16 cellular contexts compared by ENCODE assay signal in the genomic region with DNA sequence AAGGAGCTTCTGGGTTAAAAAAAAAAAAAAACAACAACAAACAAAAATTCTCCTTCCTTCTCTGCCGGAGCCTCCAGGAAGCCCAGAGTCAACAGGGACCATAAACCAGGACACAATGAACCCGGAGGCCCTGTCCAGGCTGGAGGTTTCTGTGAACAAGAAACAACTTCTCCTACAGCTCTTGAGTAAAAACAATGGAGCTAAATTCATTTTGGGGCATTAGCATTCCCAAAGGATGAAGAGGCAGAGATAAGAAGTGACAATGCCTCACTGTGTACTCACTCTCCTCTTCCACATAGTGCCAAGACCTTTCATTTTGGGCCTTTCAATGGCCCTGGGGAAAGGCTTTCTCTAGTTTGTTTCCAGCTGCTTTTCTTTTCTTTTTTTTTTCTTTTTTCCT. TPM values are rescaled to one million over a fixed set of nuclear protein-coding genes. Genes with fewer than 3 reads are reported as not detected.
DNase-seq lines count a peak whose midpoint lies in the region; ATAC-seq, FAIRE-seq and TF ChIP-seq lines count a peak whose summit lies in the region.
"Had no signal": no experiment of that assay in that cellular context is flagged by ENCODE, and none has a peak within 500 bp of the region (broad histone marks: within the 10 kb centered on the region; RNA-seq: fewer than 3 reads in every experiment).

No MANE protein-coding gene starts in this region.

- H3K4me1 ChIP-seq in A549 (peaks cover 75% of the 10 kb centered on the region), HUES48 (ENCODE audit: control insufficient read depth, insufficient read depth, low read length) (peaks cover 3% of the 10 kb centered on the region; the same call in 1 of the 2 replicates), ectodermal cell (ENCODE audit: control insufficient read depth, insufficient read depth, low read length) (peaks cover 21% of the 10 kb centered on the region), mucosa of descending colon (ENCODE audit: low read depth) (peaks cover 37% of the 10 kb centered on the region)
- H3K4me1 ChIP-seq: esophagus muscularis mucosa had no signal

- no peak for TF ChIP-seq RAD21 in A549 (conservative IDR thresholded peaks at IDR 0.05 in 1 of 2, IDR thresholded peaks at IDR 0.05 in 1 of 2)

- peak overlapping the region; percentile 45 for H3K4me2 ChIP-seq in A549

- TF ChIP-seq POLR2A in A549 (IDR thresholded peaks at IDR 0.05; ENCODE audit: low read length), result no peak

- no peak for TF ChIP-seq EP300 in A549 (IDR thresholded peaks at IDR 0.05)

- intact Hi-C loops in mucosa of descending colon (cut with DNase I, micrococcal nuclease), result no loop called here

- FAIRE-seq in A549 (lab: Jason Lieb, UNC), result no peak
- FAIRE-seq: RCC 7860 had no signal

- no peak for DNase-seq in A549 (ENCODE audit: low read depth in 1 of 2, low spot score in 1 of 2)
- peak in 1 of 3 donors; percentile 29 for DNase-seq in mucosa of descending colon
- no peak for DNase-seq in NCI-H2107 (lab: John Stamatoyannopoulos, UW)
- DNase-seq in AG20443 (ENCODE audit: low spot score), result no peak
- DNase-seq: activated CD4-positive, alpha-beta T cell treated with anti-CD3 and anti-CD28 coated beads, Interleukin-2, amount 10 ng/mL, durations not matched to agents 24 days and 14 days; activated T-cell treated with anti-CD3 and anti-CD28 coated beads, Interleukin-2, amount 50 U/mL, for 24 hours; NCI-H1436; NCI-H526 treated with DMSO at 0.1 percent for 48 hours had no signal

- H3K4me3 ChIP-seq in A549 (no peak overlapping the region), HUES48 (ENCODE audit: low read depth, low read length) (no peak overlapping the region), ectodermal cell (ENCODE audit: insufficient read depth, low read depth, low read length) (no peak overlapping the region), mucosa of descending colon (no peak overlapping the region)
- H3K4me3 ChIP-seq: esophagus muscularis mucosa had no signal

- WGBS in A549 (ENCODE audit: missing lambda C conversion rate), result 35% methylated on average over 2 of the region's 2 CpGs
- 5 to 10% methylated on average over 2 of the region's 2 CpGs for WGBS in ectodermal cell, 2 experiments

- ATAC-seq in A549 (peak in 1 of 2 experiments; percentile 6; a peak in 1 of 6 replicates), mucosa of descending colon (peak; percentile 23), HG03520 (IDR thresholded peaks at IDR 0.05; ENCODE audit: unreplicated experiment) (no peak), HG02973 (IDR thresholded peaks at IDR 0.05; ENCODE audit: unreplicated experiment) (no peak)
- ATAC-seq: natural killer cell treated with Interleukin-12 subunit alpha and Interleukin-12 subunit beta and Interleukin-15 and Interleukin-18, amount 100 ng/mL, for 72 hours; stimulated activated effector memory CD8-positive, alpha-beta T cell treated with anti-CD3 and anti-CD28 coated beads, Interleukin-12 subunit alpha, Interleukin-12 subunit beta, amount 100 ng/mL, for 72 hours had no signal

- CTCF ChIA-PET in A549 (lab: Yijun Ruan, JAX), result interaction anchor here (0.6 to 3.6 kb wide), 17 partner anchors 10 to 1443 kb away, joined by 3 to 16 read pairs (median 4); a partner anchor contains a TSS

- H3K9ac ChIP-seq in HUES48 (ENCODE audit: low read depth, low read length), result no peak overlapping the region

- POLR2A ChIA-PET in A549 (lab: Yijun Ruan, JAX), result interaction anchor here (0.7 to 2.0 kb wide), 3 partner anchors 9 to 313 kb away, joined by 3 to 16 read pairs (median 6); a partner anchor contains a TSS

- peak overlapping the region; percentile 53 to 77; a peak in 5 of 6 replicates for H3K27ac ChIP-seq in A549
- H3K27ac ChIP-seq in HUES48 (ENCODE audit: low read depth, low read length), result peak overlapping the region; percentile 59
- H3K27ac ChIP-seq in ectodermal cell (ENCODE audit: insufficient read depth, low read depth, low read length, poor library complexity, severe bottlenecking), result peak overlapping the region; percentile 85
- H3K27ac ChIP-seq: esophagus muscularis mucosa had no signal

- H3K36me3 ChIP-seq in HUES48 (ENCODE audit: control insufficient read depth, insufficient read depth, low read length) (peaks cover 12% of the 10 kb centered on the region; the same call in 1 of the 2 replicates), ectodermal cell (ENCODE audit: control insufficient read depth, insufficient read depth, low read length) (no peaks in the 10 kb centered on the region), mucosa of descending colon (ENCODE audit: low read depth) (no peaks in the 10 kb centered on the region)
- H3K36me3 ChIP-seq: esophagus muscularis mucosa had no signal

- no peak for TF ChIP-seq CTCF in A549 (IDR thresholded peaks at IDR 0.05)
- no peak for TF ChIP-seq CTCF in mucosa of descending colon (IDR thresholded peaks at IDR 0.05)

- H3K27me3 ChIP-seq in HUES48 (ENCODE audit: control insufficient read depth, insufficient read depth, low read length), result no peaks in the 10 kb centered on the region
- no peaks in the 10 kb centered on the region for H3K27me3 ChIP-seq in ectodermal cell (ENCODE audit: control insufficient read depth, insufficient read depth, low read length, poor library complexity, severe bottlenecking)

- no peaks in the 10 kb centered on the region for H3K9me3 ChIP-seq in A549
- H3K9me3 ChIP-seq in HUES48 (ENCODE audit: control insufficient read depth, insufficient read depth, low read length), result no peaks in the 10 kb centered on the region
- no peaks in the 10 kb centered on the region for H3K9me3 ChIP-seq in ectodermal cell (ENCODE audit: control insufficient read depth, low read length)
- H3K9me3 ChIP-seq in mucosa of descending colon, result no peaks in the 10 kb centered on the region
- H3K9me3 ChIP-seq: esophagus muscularis mucosa had no signal

TF ChIP-seq in A549, 52 proteins besides CTCF, POLR2A, EP300 and RAD21:
- TF ChIP-seq EHMT2 (IDR thresholded peaks at IDR 0.05; ENCODE audit: low read depth) (no peak), CBX2 (IDR thresholded peaks at IDR 0.05; ENCODE audit: borderline replicate concordance, low read depth) (no peak), TFCP2L1 (CRISPR knock-in tag; IDR thresholded peaks at IDR 0.05) (no peak), CBX8 (IDR thresholded peaks at IDR 0.05) (no peak), CHD4 (IDR thresholded peaks at IDR 0.05; ENCODE audit: borderline replicate concordance) (no peak), HOXB5 (CRISPR knock-in tag; IDR thresholded peaks at IDR 0.05) (no peak), POLR2AphosphoS2 (conservative IDR thresholded peaks at IDR 0.05; ENCODE audit: low read length) (no peak), MYC (IDR thresholded peaks at IDR 0.05; ENCODE audit: borderline replicate concordance, low read length) (no peak), HOXA7 (CRISPR knock-in tag; IDR thresholded peaks at IDR 0.05) (no peak), HEYL (CRISPR knock-in tag; IDR thresholded peaks at IDR 0.05) (no peak), RCOR1 (IDR thresholded peaks at IDR 0.05; ENCODE audit: low read depth, low read length) (no peak), SMC3 (IDR thresholded peaks at IDR 0.05) (no peak)
- TF ChIP-seq, protein P1, sequence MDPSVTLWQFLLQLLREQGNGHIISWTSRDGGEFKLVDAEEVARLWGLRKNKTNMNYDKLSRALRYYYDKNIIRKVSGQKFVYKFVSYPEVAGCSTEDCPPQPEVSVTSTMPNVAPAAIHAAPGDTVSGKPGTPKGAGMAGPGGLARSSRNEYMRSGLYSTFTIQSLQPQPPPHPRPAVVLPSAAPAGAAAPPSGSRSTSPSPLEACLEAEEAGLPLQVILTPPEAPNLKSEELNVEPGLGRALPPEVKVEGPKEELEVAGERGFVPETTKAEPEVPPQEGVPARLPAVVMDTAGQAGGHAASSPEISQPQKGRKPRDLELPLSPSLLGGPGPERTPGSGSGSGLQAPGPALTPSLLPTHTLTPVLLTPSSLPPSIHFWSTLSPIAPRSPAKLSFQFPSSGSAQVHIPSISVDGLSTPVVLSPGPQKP (IDR thresholded peaks at IDR 0.05; ENCODE audit: low read depth, low read length), result no peak
- TF ChIP-seq, protein P2, sequence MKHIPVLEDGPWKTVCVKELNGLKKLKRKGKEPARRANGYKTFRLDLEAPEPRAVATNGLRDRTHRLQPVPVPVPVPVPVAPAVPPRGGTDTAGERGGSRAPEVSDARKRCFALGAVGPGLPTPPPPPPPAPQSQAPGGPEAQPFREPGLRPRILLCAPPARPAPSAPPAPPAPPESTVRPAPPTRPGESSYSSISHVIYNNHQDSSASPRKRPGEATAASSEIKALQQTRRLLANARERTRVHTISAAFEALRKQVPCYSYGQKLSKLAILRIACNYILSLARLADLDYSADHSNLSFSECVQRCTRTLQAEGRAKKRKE (CRISPR knock-in tag; IDR thresholded peaks at IDR 0.05; ENCODE audit: low read depth), result no peak

RNA-seq across cellular contexts. Expression of a gene that starts 9.0 kb away (rescaled TPM):
- polyA plus RNA-seq in A549 (2011; rRNA removed) (140 and 162 TPM in 2 replicates), A549 (2017; fragmentation: RNase III; extraction: RNeasy Plus Mini Kit Qiagen cat#74134 plus additional on column Dnase treatment) (55.4 to 68.1 TPM (median 60.5 TPM) in 3 replicates)
- polyA plus RNA-seq in A549 (2012; cell fraction: cytosol; rRNA removed), result 72.5 and 85.3 TPM in 2 replicates
- 98.3 and 107 TPM in 2 replicates for polyA plus RNA-seq in A549 (2012; cell fraction: nucleus; rRNA removed)
- 113 and 114 TPM in 2 replicates for polyA minus RNA-seq in A549 (2011; rRNA and poly(A)+ RNA removed)
- 18.3 TPM for polyA plus RNA-seq in ectodermal cell (2013, experiment 1 of 4)
- polyA plus RNA-seq in ectodermal cell (2013, experiment 2 of 4), result 19.9 TPM
- polyA plus RNA-seq in ectodermal cell (2013, experiment 3 of 4), result 16.1 TPM
- 16.9 TPM for polyA plus RNA-seq in ectodermal cell (2013, experiment 4 of 4)
- 10 to 100 TPM; 37.3 to 72.7 (median 68.3) TPM for total RNA-seq in mucosa of descending colon

RNA-seq across cellular contexts. Expression of a gene that starts 25.3 kb away (rescaled TPM):
- polyA plus RNA-seq in A549 (2011; rRNA removed), result 19.0 and 24.2 TPM in 2 replicates
- 13.1 and 16.7 TPM in 2 replicates for polyA plus RNA-seq in A549 (2012; cell fraction: cytosol; rRNA removed)
- polyA plus RNA-seq in A549 (2012; cell fraction: nucleus; rRNA removed), result 17.5 and 18.1 TPM in 2 replicates
- 12.1 to 15.4 TPM (median 13.9 TPM) in 3 replicates for polyA plus RNA-seq in A549 (2017; fragmentation: RNase III; extraction: RNeasy Plus Mini Kit Qiagen cat#74134 plus additional on column Dnase treatment)
- polyA minus RNA-seq in A549 (2011; rRNA and poly(A)+ RNA removed), result 29.8 and 38.2 TPM in 2 replicates
- polyA plus RNA-seq in ectodermal cell (2013, experiment 1 of 4), result 11.9 TPM
- 11.3 TPM for polyA plus RNA-seq in ectodermal cell (2013, experiment 2 of 4)
- polyA plus RNA-seq in ectodermal cell (2013, experiment 3 of 4), result 9.9 TPM
- 10.4 TPM for polyA plus RNA-seq in ectodermal cell (2013, experiment 4 of 4)
- total RNA-seq in mucosa of descending colon, result 10 to 100 TPM; 11.9 to 12.4 (median 11.9) TPM
